ENCODE assay signal across 8 cellular contexts in genomic region chr6:41920921-41921711, GRCh38. TPM values are rescaled to one million over a fixed set of nuclear protein-coding genes. Genes with fewer than 3 reads are reported as not detected.
DNase-seq lines count a peak whose midpoint lies in the region; TF ChIP-seq lines count a peak whose summit lies in the region.

A gene with protein sequence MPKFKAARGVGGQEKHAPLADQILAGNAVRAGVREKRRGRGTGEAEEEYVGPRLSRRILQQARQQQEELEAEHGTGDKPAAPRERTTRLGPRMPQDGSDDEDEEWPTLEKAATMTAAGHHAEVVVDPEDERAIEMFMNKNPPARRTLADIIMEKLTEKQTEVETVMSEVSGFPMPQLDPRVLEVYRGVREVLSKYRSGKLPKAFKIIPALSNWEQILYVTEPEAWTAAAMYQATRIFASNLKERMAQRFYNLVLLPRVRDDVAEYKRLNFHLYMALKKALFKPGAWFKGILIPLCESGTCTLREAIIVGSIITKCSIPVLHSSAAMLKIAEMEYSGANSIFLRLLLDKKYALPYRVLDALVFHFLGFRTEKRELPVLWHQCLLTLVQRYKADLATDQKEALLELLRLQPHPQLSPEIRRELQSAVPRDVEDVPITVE (plus strand): TSS chr6:41921499. CDS start chr6:41921563, 64 bp downstream.
A gene with protein sequence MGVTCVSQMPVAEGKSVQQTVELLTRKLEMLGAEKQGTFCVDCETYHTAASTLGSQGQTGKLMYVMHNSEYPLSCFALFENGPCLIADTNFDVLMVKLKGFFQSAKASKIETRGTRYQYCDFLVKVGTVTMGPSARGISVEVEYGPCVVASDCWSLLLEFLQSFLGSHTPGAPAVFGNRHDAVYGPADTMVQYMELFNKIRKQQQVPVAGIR (minus strand): TSS chr6:41921139. CDS start chr6:41921018, 121 bp downstream.

- H3K9me3 ChIP-seq in MM.1S (replicated peaks; ENCODE audit: insufficient read depth, low read length) (no peaks in the 10 kb centered on the region), neural progenitor cell (ENCODE audit: low read depth) (no peaks in the 10 kb centered on the region)

- peak within 1 kb of the TSS; percentile 100 for H3K4me3 Mint-ChIP-seq in neural progenitor cell

- H3K27me3 Mint-ChIP-seq in neural progenitor cell (ENCODE audit: insufficient read depth, low read depth) = peaks cover 2% of the 10 kb centered on the region

- H3K79me2 ChIP-seq in MM.1S (ENCODE audit: low read length) = peaks cover 77% of the 10 kb centered on the region
- H3K79me2 ChIP-seq in neural progenitor cell (ENCODE audit: low read depth) = peaks cover 88% of the 10 kb centered on the region

- H3K36me3 Mint-ChIP-seq in neural progenitor cell = peaks cover 14% of the 10 kb centered on the region

- H3K4me1 ChIP-seq in MM.1S (ENCODE audit: low read length) (peaks cover 15% of the 10 kb centered on the region; the same call in 1 of the 2 replicates), neural progenitor cell (peaks cover 22% of the 10 kb centered on the region)

- peaks cover 23% of the 10 kb centered on the region for H3K4me1 Mint-ChIP-seq in neural progenitor cell

- H3K9me2 ChIP-seq in MM.1S (replicated peaks; ENCODE audit: insufficient read depth, low read length) = no peaks in the 10 kb centered on the region

- H3K4me3 ChIP-seq in MM.1S (ENCODE audit: low read length) = peak within 1 kb of the TSS; percentile 98
- peak within 1 kb of the TSS; percentile 82 to 98 for H3K4me3 ChIP-seq in foreskin fibroblast (ENCODE audit: low read depth in 1 of 2, low read length in 2 of 2)
- H3K4me3 ChIP-seq in neural progenitor cell = peak within 1 kb of the TSS; percentile 94

- peaks cover 10% of the 10 kb centered on the region for H3F3A ChIP-seq in MM.1S (ENCODE audit: insufficient read depth, low read length)
- peaks cover 8% of the 10 kb centered on the region for H3F3A ChIP-seq in neural progenitor cell (ENCODE audit: low read depth)

- H3K9ac ChIP-seq in MM.1S (ENCODE audit: low read length) (peak within 1 kb of the TSS; percentile 97), neural progenitor cell (peak within 1 kb of the TSS; percentile 95)

- peak within 1 kb of the TSS; percentile 100 for H3K27ac Mint-ChIP-seq in neural progenitor cell

- peak; percentile 95 for DNase-seq in GM03348 (ENCODE audit: low spot score)
- peak; percentile 92 for DNase-seq in HCEC 1CT
- DNase-seq in MM.1S = peak; percentile 95
- DNase-seq in SIG-M5 (lab: John Stamatoyannopoulos, UW) = peak; percentile 70
- DNase-seq in activated gamma-delta T cell treated with Interleukin-2 at 50 U/mL for 16 hours = peak; percentile 93
- DNase-seq in foreskin fibroblast = peak; percentile 91 to 96
- peak; percentile 97 for DNase-seq in neural progenitor cell (ENCODE audit: low spot score)
- peak; percentile 89 for DNase-seq in stromal cell of bone marrow (ENCODE audit: low read depth)

- H3K27ac ChIP-seq in MM.1S (ENCODE audit: low read length) (peak within 1 kb of the TSS; percentile 93), neural progenitor cell (peak within 1 kb of the TSS; percentile 92)

- H4K20me1 ChIP-seq in MM.1S (ENCODE audit: insufficient read depth, low read length) (no peaks in the 10 kb centered on the region), neural progenitor cell (ENCODE audit: low read depth) (peaks cover 35% of the 10 kb centered on the region)

- H2AFZ ChIP-seq in MM.1S (ENCODE audit: low read length) (peak within 1 kb of the TSS; percentile 97), neural progenitor cell (replicated peaks) (peak within 1 kb of the TSS; percentile 98)

- no peaks in the 10 kb centered on the region for H3K9me3 Mint-ChIP-seq in neural progenitor cell

- H3K4me2 ChIP-seq in MM.1S (ENCODE audit: low read depth, low read length) (peak within 1 kb of the TSS; percentile 56), neural progenitor cell (peak within 1 kb of the TSS; percentile 99)

- H3K36me3 ChIP-seq in MM.1S (replicated peaks; ENCODE audit: insufficient read depth, low read length) = peaks cover 6% of the 10 kb centered on the region; the same call in 1 of the 2 replicates
- H3K36me3 ChIP-seq in neural progenitor cell = no peaks in the 10 kb centered on the region

- TF ChIP-seq CTCF in MM.1S (IDR thresholded peaks at IDR 0.05; ENCODE audit: low read length) = peak; percentile 93
- TF ChIP-seq CTCF in foreskin fibroblast (IDR thresholded peaks at IDR 0.05; ENCODE audit: low read depth, low read length) = peak; percentile 94
- TF ChIP-seq CTCF in neural progenitor cell (IDR thresholded peaks at IDR 0.05) = peak; percentile 94

- H3K27me3 ChIP-seq in MM.1S (replicated peaks; ENCODE audit: insufficient read depth, low read length) (no peaks in the 10 kb centered on the region), neural progenitor cell (no peaks in the 10 kb centered on the region)

RNA-seq across cellular contexts. Expression of the first gene that starts in this region (rescaled TPM):
- 11.5 and 31.7 TPM in 2 replicates for total RNA-seq in neural progenitor cell (ENCODE audit: low replicate concordance)

RNA-seq across cellular contexts. Expression of the second gene that starts in this region (rescaled TPM):
- total RNA-seq in neural progenitor cell (ENCODE audit: low replicate concordance) = 29.4 and 31.4 TPM in 2 replicates

Comparison
In these comparisons a context has a peak if more than half of its experiments do, and no peak if none do; other contexts are left out.
1. Peak in every context shown above with its lines: DNase-seq, H3K4me3 ChIP-seq and H3K27ac ChIP-seq.